ENCODE assay signal across 26 cellular contexts in genomic region chr11:100905684-100906083, GRCh38.
A peak's percentile ranks its signal among the peaks of the same experiment; 100 is the strongest.
DNase-seq lines count a peak whose midpoint lies in the region; ATAC-seq and TF ChIP-seq lines count a peak whose summit lies in the region.
"Had no signal": no experiment of that assay in that cellular context is flagged by ENCODE, and none has a peak within 500 bp of the region (broad histone marks: within the 10 kb centered on the region; RNA-seq: fewer than 3 reads in every experiment).

No MANE protein-coding gene starts in this region.

- H3K27ac Mint-ChIP-seq in neural progenitor cell: peak overlapping the region; percentile 42
- no peak overlapping the region for H3K27ac Mint-ChIP-seq in stimulated activated effector memory CD8-positive, alpha-beta T cell treated with anti-CD3 and anti-CD28 coated beads, Interleukin-12 subunit alpha, Interleukin-12 subunit beta, amount 100 ng/mL, for 72 hours
- no peak overlapping the region for H3K27ac Mint-ChIP-seq in activated CD8-positive, alpha-beta memory T cell treated with anti-CD3 and anti-CD28 coated beads, Interleukin-2, amount 10 ng/mL, durations not matched to agents 7 days and 5 days
- H3K27ac Mint-ChIP-seq: CD14-positive monocyte; CD4-positive, alpha-beta memory T cell; CD4-positive, CD25-positive, alpha-beta regulatory T cell; CD8-positive, alpha-beta memory T cell had no signal

- intact Hi-C loops in heart left ventricle (cut with DNase I): no loop called here

- H3K9me3 Mint-ChIP-seq in neural progenitor cell: no peaks in the 10 kb centered on the region
- peaks cover 12% of the 10 kb centered on the region for H3K9me3 Mint-ChIP-seq in stimulated activated effector memory CD8-positive, alpha-beta T cell treated with anti-CD3 and anti-CD28 coated beads, Interleukin-12 subunit alpha, Interleukin-12 subunit beta, amount 100 ng/mL, for 72 hours
- H3K9me3 Mint-ChIP-seq in activated CD8-positive, alpha-beta memory T cell treated with anti-CD3 and anti-CD28 coated beads, Interleukin-2, amount 10 ng/mL, durations not matched to agents 7 days and 5 days (ENCODE audit: low read depth): peaks cover 2% of the 10 kb centered on the region

- H3K36me3 Mint-ChIP-seq in neural progenitor cell: no peaks in the 10 kb centered on the region
- H3K36me3 Mint-ChIP-seq in stimulated activated effector memory CD8-positive, alpha-beta T cell treated with anti-CD3 and anti-CD28 coated beads, Interleukin-12 subunit alpha, Interleukin-12 subunit beta, amount 100 ng/mL, for 72 hours: no peaks in the 10 kb centered on the region
- no peaks in the 10 kb centered on the region for H3K36me3 Mint-ChIP-seq in activated CD8-positive, alpha-beta memory T cell treated with anti-CD3 and anti-CD28 coated beads, Interleukin-2, amount 10 ng/mL, durations not matched to agents 7 days and 5 days
- H3K36me3 Mint-ChIP-seq: CD14-positive monocyte; CD4-positive, alpha-beta memory T cell; CD4-positive, CD25-positive, alpha-beta regulatory T cell; CD8-positive, alpha-beta memory T cell had no signal

- H3K27me3 ChIP-seq in cardiac muscle cell (no peaks in the 10 kb centered on the region), heart left ventricle (no peaks in the 10 kb centered on the region), neural progenitor cell (no peaks in the 10 kb centered on the region), subcutaneous abdominal adipose tissue (ENCODE audit: control insufficient read depth in 5 of 5, insufficient read depth in 4 of 5, low read length in 5 of 5) (no peaks in the 10 kb centered on the region)
- H3K27me3 ChIP-seq: BE2C, BLaER1 had no signal

- H3F3A ChIP-seq in neural progenitor cell (ENCODE audit: low read depth): no peaks in the 10 kb centered on the region

- H3K79me2 ChIP-seq in neural progenitor cell (ENCODE audit: low read depth): no peaks in the 10 kb centered on the region

- no peak overlapping the region for H2AFZ ChIP-seq in neural progenitor cell (replicated peaks)

- H3K27ac ChIP-seq in cardiac muscle cell (peak overlapping the region; percentile 10), heart left ventricle (no peak overlapping the region), neural progenitor cell (no peak overlapping the region), subcutaneous abdominal adipose tissue (ENCODE audit: low read depth, low read length) (peak overlapping the region; percentile 15)
- H3K27ac ChIP-seq: 22Rv1, A549, BLaER1 had no signal

- H4K20me1 ChIP-seq in neural progenitor cell (ENCODE audit: low read depth): no peaks in the 10 kb centered on the region
- H4K20me1 ChIP-seq: BLaER1 had no signal

- CTCF ChIA-PET in activated CD8-positive, alpha-beta memory T cell treated with anti-CD3 and anti-CD28 coated beads, Interleukin-2, amount 10 ng/mL, durations not matched to agents 7 days and 5 days (lab: Charles Lee): no interaction called here

- no peaks in the 10 kb centered on the region for H3K4me1 ChIP-seq in cardiac muscle cell (ENCODE audit: low read depth)
- peaks cover 0 to 3% (median 0%) of the 10 kb centered on the region in 12 donors for H3K4me1 ChIP-seq in heart left ventricle
- peaks cover 5% of the 10 kb centered on the region for H3K4me1 ChIP-seq in neural progenitor cell
- H3K4me1 ChIP-seq in subcutaneous abdominal adipose tissue (ENCODE audit: control insufficient read depth in 5 of 5, insufficient read depth in 5 of 5, low read length in 5 of 5): peaks cover 0 to 19% (median 11%) of the 10 kb centered on the region in 5 donors
- H3K4me1 ChIP-seq: A549 had no signal

- TF ChIP-seq CTCF in cardiac muscle cell (IDR thresholded peaks at IDR 0.05; ENCODE audit: low read depth, low read length) (no peak), heart left ventricle (IDR thresholded peaks at IDR 0.05) (no peak), neural progenitor cell (IDR thresholded peaks at IDR 0.05) (no peak)

- 92 to 95% (median 93%) methylated on average over 13 of the region's 13 CpGs for WGBS in heart left ventricle, 4 donors

- DNase-seq in cardiac muscle cell (ENCODE audit: low read depth in 1 of 2, low spot score in 1 of 2) (no peak), heart left ventricle (no peak), neural progenitor cell (ENCODE audit: low spot score) (no peak)
- no peak for DNase-seq in stimulated activated effector memory CD8-positive, alpha-beta T cell treated with anti-CD3 and anti-CD28 coated beads, Interleukin-12 subunit alpha, Interleukin-12 subunit beta, amount 100 ng/mL, for 72 hours (ENCODE audit: low spot score in 2 of 2)
- no peak for DNase-seq in activated CD8-positive, alpha-beta memory T cell treated with anti-CD3 and anti-CD28 coated beads, Interleukin-2, amount 10 ng/mL, durations not matched to agents 7 days and 5 days
- DNase-seq: ACHN; BE2C; C1 segment of cervical spinal cord; CD4-positive, alpha-beta memory T cell; CD4-positive, CD25-positive, alpha-beta regulatory T cell; CD8-positive, alpha-beta memory T cell; COR-L47; DMS 273 treated with DMSO at 0.1 percent for 48 hours; DMS153; DMS53; DMS79; DND-41; EL; GDM1 had no signal

- H3K9ac ChIP-seq in neural progenitor cell (no peak overlapping the region), subcutaneous abdominal adipose tissue (ENCODE audit: low read length in 5 of 5) (peak overlapping the region in 1 of 5 donors; percentile 20)
- H3K9ac ChIP-seq: BLaER1 had no signal

- peaks cover 3% of the 10 kb centered on the region for H3K4me1 Mint-ChIP-seq in neural progenitor cell
- H3K4me1 Mint-ChIP-seq in stimulated activated effector memory CD8-positive, alpha-beta T cell treated with anti-CD3 and anti-CD28 coated beads, Interleukin-12 subunit alpha, Interleukin-12 subunit beta, amount 100 ng/mL, for 72 hours: no peaks in the 10 kb centered on the region
- H3K4me1 Mint-ChIP-seq in activated CD8-positive, alpha-beta memory T cell treated with anti-CD3 and anti-CD28 coated beads, Interleukin-2, amount 10 ng/mL, durations not matched to agents 7 days and 5 days: peaks cover 1% of the 10 kb centered on the region
- H3K4me1 Mint-ChIP-seq: CD14-positive monocyte; CD4-positive, alpha-beta memory T cell; CD4-positive, CD25-positive, alpha-beta regulatory T cell; CD8-positive, alpha-beta memory T cell had no signal

- no peak overlapping the region for H3K4me2 ChIP-seq in neural progenitor cell
- H3K4me2 ChIP-seq: A549, BLaER1 had no signal

- H3K4me3 Mint-ChIP-seq in neural progenitor cell: no peak overlapping the region
- no peak overlapping the region for H3K4me3 Mint-ChIP-seq in stimulated activated effector memory CD8-positive, alpha-beta T cell treated with anti-CD3 and anti-CD28 coated beads, Interleukin-12 subunit alpha, Interleukin-12 subunit beta, amount 100 ng/mL, for 72 hours
- H3K4me3 Mint-ChIP-seq in activated CD8-positive, alpha-beta memory T cell treated with anti-CD3 and anti-CD28 coated beads, Interleukin-2, amount 10 ng/mL, durations not matched to agents 7 days and 5 days: no peak overlapping the region
- H3K4me3 Mint-ChIP-seq: CD14-positive monocyte; CD4-positive, alpha-beta memory T cell; CD4-positive, CD25-positive, alpha-beta regulatory T cell; CD8-positive, alpha-beta memory T cell had no signal

- ATAC-seq in heart left ventricle (no peak), GM19452 (IDR thresholded peaks at IDR 0.05; ENCODE audit: unreplicated experiment) (no peak)
- no peak for ATAC-seq in stimulated activated effector memory CD8-positive, alpha-beta T cell treated with anti-CD3 and anti-CD28 coated beads, Interleukin-12 subunit alpha, Interleukin-12 subunit beta, amount 100 ng/mL, for 72 hours
- no peak for ATAC-seq in activated CD8-positive, alpha-beta memory T cell treated with anti-CD3 and anti-CD28 coated beads, Interleukin-2, amount 10 ng/mL, durations not matched to agents 7 days and 5 days
- ATAC-seq: A549, GM12878 had no signal

- H3K36me3 ChIP-seq in cardiac muscle cell (no peaks in the 10 kb centered on the region), heart left ventricle (no peaks in the 10 kb centered on the region), neural progenitor cell (no peaks in the 10 kb centered on the region), subcutaneous abdominal adipose tissue (ENCODE audit: control insufficient read depth in 5 of 5, insufficient read depth in 5 of 5, low read length in 5 of 5) (no peaks in the 10 kb centered on the region)
- H3K36me3 ChIP-seq: BE2C, BLaER1 had no signal

- H3K9me3 ChIP-seq in cardiac muscle cell (ENCODE audit: low read depth) (no peaks in the 10 kb centered on the region), heart left ventricle (no peaks in the 10 kb centered on the region), neural progenitor cell (ENCODE audit: low read depth) (no peaks in the 10 kb centered on the region), subcutaneous abdominal adipose tissue (ENCODE audit: control insufficient read depth in 5 of 5, low read length in 5 of 5) (no peaks in the 10 kb centered on the region)
- H3K9me3 ChIP-seq: A549, BE2C, BLaER1 had no signal

- no peak for TF ChIP-seq POLR2A in heart left ventricle (IDR thresholded peaks at IDR 0.05)

- H3K27me3 Mint-ChIP-seq in neural progenitor cell (ENCODE audit: insufficient read depth, low read depth): no peaks in the 10 kb centered on the region
- H3K27me3 Mint-ChIP-seq in activated CD8-positive, alpha-beta memory T cell treated with anti-CD3 and anti-CD28 coated beads, Interleukin-2, amount 10 ng/mL, durations not matched to agents 7 days and 5 days: no peaks in the 10 kb centered on the region
- H3K27me3 Mint-ChIP-seq: CD4-positive, CD25-positive, alpha-beta regulatory T cell had no signal

- H3K4me3 ChIP-seq in cardiac muscle cell (no peak overlapping the region), heart left ventricle (no peak overlapping the region), neural progenitor cell (no peak overlapping the region), subcutaneous abdominal adipose tissue (ENCODE audit: low read depth in 1 of 5, low read length in 5 of 5) (no peak overlapping the region)
- H3K4me3 ChIP-seq: A549, BLaER1, GM12878 had no signal

Comparison
In these comparisons a context has a peak if more than half of its experiments do, and no peak if none do; other contexts are left out.
1. H3K27ac ChIP-seq: peak in cardiac muscle cell (single experiment) and subcutaneous abdominal adipose tissue (single experiment); none in heart left ventricle (0 of 12) and neural progenitor cell (single experiment).